In genomic region chr4:48739560-48740019, GRCh38 we compare ENCODE assay signal across 9 cellular contexts. TPM values are rescaled to one million over a fixed set of nuclear protein-coding genes. Genes with fewer than 3 reads are reported as not detected.
DNase-seq lines count a peak whose midpoint lies in the region; ATAC-seq and TF ChIP-seq lines count a peak whose summit lies in the region.
"Had no signal": no experiment of that assay in that cellular context is flagged by ENCODE, and none has a peak within 500 bp of the region (broad histone marks: within the 10 kb centered on the region; RNA-seq: fewer than 3 reads in every experiment).

No MANE protein-coding gene starts in this region.

- BruUV-seq in Calu3 (replicated peaks; lab: Mats Ljungman, UMichigan) = no TSS peak

- ATAC-seq in CD4-positive, alpha-beta T cell (ENCODE audit: poor library complexity) = no peak
- ATAC-seq in GM19372 (IDR thresholded peaks at IDR 0.05; ENCODE audit: low read depth, unreplicated experiment) (peak; percentile 30), HG03135 (IDR thresholded peaks at IDR 0.05; ENCODE audit: unreplicated experiment) (peak; percentile 67)
- ATAC-seq in activated T-helper 17 cell treated with anti-CD3 and anti-CD28 coated beads, Interleukin-2, amount 50 U/mL, for 72 hours (replicated peaks) = peak; percentile 80

- TF ChIP-seq CTCF in CD4-positive, alpha-beta T cell (IDR thresholded peaks at IDR 0.05) = no peak
- TF ChIP-seq CTCF in Calu3 (IDR thresholded peaks at IDR 0.05; ENCODE audit: unreplicated experiment) = no peak
- no peak for TF ChIP-seq CTCF in testis (IDR thresholded peaks at IDR 0.05)
- TF ChIP-seq CTCF in hepatocyte (IDR thresholded peaks at IDR 0.05; ENCODE audit: poor library complexity) = no peak

- peak overlapping the region; percentile 14 for H3K4me3 Mint-ChIP-seq in CD4-positive, alpha-beta T cell
- H3K4me3 Mint-ChIP-seq in activated T-helper 17 cell treated with anti-CD3 and anti-CD28 coated beads, Interleukin-2, amount 50 U/mL, for 72 hours = peak overlapping the region; percentile 6
- no peak overlapping the region for H3K4me3 Mint-ChIP-seq in Calu3 (ENCODE audit: low read depth, unreplicated experiment)

- H3K9me2 ChIP-seq in hepatocyte (replicated peaks; ENCODE audit: insufficient read depth) = no peaks in the 10 kb centered on the region

- no peaks in the 10 kb centered on the region for H3K27me3 ChIP-seq in CD4-positive, alpha-beta T cell (ENCODE audit: control insufficient read depth, insufficient read depth, low read length)
- no peaks in the 10 kb centered on the region for H3K27me3 ChIP-seq in testis
- H3K27me3 ChIP-seq in hepatocyte = no peaks in the 10 kb centered on the region

- TF ChIP-seq POLR2A in testis (IDR thresholded peaks at IDR 0.05) = no peak

- H3K27ac ChIP-seq in CD4-positive, alpha-beta T cell (ENCODE audit: low read depth, low read length) = no peak overlapping the region
- H3K27ac ChIP-seq in testis (no peak overlapping the region), hepatocyte (no peak overlapping the region)

- intact Hi-C loops in CD4-positive, alpha-beta T cell (cut with DNase I, micrococcal nuclease) = no loop called here
- intact Hi-C loops in Calu3 (cut with micrococcal nuclease; ENCODE audit: unreplicated experiment) = no loop called here
- intact Hi-C loops in testis (cut with DNase I; ENCODE audit: low total_unique reads) = no loop called here

- CTCF ChIA-PET in CD4-positive, alpha-beta T cell (lab: Charles Lee) = interaction anchor here (1.2 kb wide), 1 partner anchor 40 kb away, joined by 3 read pairs; no protein-coding TSS in a partner anchor
- CTCF ChIA-PET in Calu3 (lab: Charles Lee) = no interaction called here

- H3K27ac Mint-ChIP-seq in CD4-positive, alpha-beta T cell = peak overlapping the region; percentile 67
- no peak overlapping the region for H3K27ac Mint-ChIP-seq in activated T-helper 17 cell treated with anti-CD3 and anti-CD28 coated beads, Interleukin-2, amount 50 U/mL, for 72 hours
- H3K27ac Mint-ChIP-seq in Calu3 (ENCODE audit: unreplicated experiment) = no peak overlapping the region

- peaks cover 80% of the 10 kb centered on the region for H3K4me1 Mint-ChIP-seq in CD4-positive, alpha-beta T cell (ENCODE audit: low read depth)
- H3K4me1 Mint-ChIP-seq in activated T-helper 17 cell treated with anti-CD3 and anti-CD28 coated beads, Interleukin-2, amount 50 U/mL, for 72 hours = peaks cover 34% of the 10 kb centered on the region
- peaks cover 19% of the 10 kb centered on the region for H3K4me1 Mint-ChIP-seq in Calu3 (ENCODE audit: low read depth, unreplicated experiment)

- no peaks in the 10 kb centered on the region for H3K9me3 ChIP-seq in CD4-positive, alpha-beta T cell (ENCODE audit: control insufficient read depth, low read length)
- H3K9me3 ChIP-seq in testis = no peaks in the 10 kb centered on the region
- H3K9me3 ChIP-seq in hepatocyte (ENCODE audit: low read depth) = no peaks in the 10 kb centered on the region

- H2AFZ ChIP-seq in hepatocyte = no peak overlapping the region

- POLR2A ChIA-PET in CD4-positive, alpha-beta T cell (lab: Charles Lee) = interaction anchor here (1.0 kb wide), 1 partner anchor 40 kb away, joined by 3 read pairs; the partner anchor contains the start of gene FRYL

- no peak for DNase-seq in CD4-positive, alpha-beta T cell
- no peak for DNase-seq in Calu3
- DNase-seq in stimulated activated CD4-positive, alpha-beta T cell treated with anti-CD3 and anti-CD28 coated beads, Interleukin-4, amount 100 ng/mL, for 4 hours = no peak
- DNase-seq in testis = no peak
- DNase-seq in hepatocyte (ENCODE audit: low spot score) = no peak
- DNase-seq: posterior cingulate gyrus had no signal

- no peaks in the 10 kb centered on the region for H4K20me1 ChIP-seq in hepatocyte (ENCODE audit: insufficient read depth, poor library complexity, severe bottlenecking)

- H3K36me3 ChIP-seq in testis (ENCODE audit: low read depth, missing control alignments) = no peaks in the 10 kb centered on the region
- H3K36me3 ChIP-seq in hepatocyte (replicated peaks; ENCODE audit: insufficient read depth, low read depth) = no peaks in the 10 kb centered on the region

- peaks cover 3% of the 10 kb centered on the region for H3K4me1 ChIP-seq in testis
- no peaks in the 10 kb centered on the region for H3K4me1 ChIP-seq in hepatocyte (ENCODE audit: insufficient read depth)

- no peaks in the 10 kb centered on the region for H3K9me3 Mint-ChIP-seq in CD4-positive, alpha-beta T cell
- peaks cover 3% of the 10 kb centered on the region for H3K9me3 Mint-ChIP-seq in activated T-helper 17 cell treated with anti-CD3 and anti-CD28 coated beads, Interleukin-2, amount 50 U/mL, for 72 hours
- H3K9me3 Mint-ChIP-seq in Calu3 (ENCODE audit: low read depth, unreplicated experiment) = no peaks in the 10 kb centered on the region

- H3K79me2 ChIP-seq in hepatocyte = peaks cover 86% of the 10 kb centered on the region

- WGBS in testis, 2 donors = 63 to 64% methylated on average over 3 of the region's 3 CpGs
- 84% methylated on average over 3 of the region's 3 CpGs for WGBS in hepatocyte (ENCODE audit: low lambda C conversion rate, missing lambda C conversion rate)

- H3K36me3 Mint-ChIP-seq in CD4-positive, alpha-beta T cell (ENCODE audit: low read depth) = peaks cover 1% of the 10 kb centered on the region
- H3K36me3 Mint-ChIP-seq in activated T-helper 17 cell treated with anti-CD3 and anti-CD28 coated beads, Interleukin-2, amount 50 U/mL, for 72 hours (ENCODE audit: low read depth) = no peaks in the 10 kb centered on the region
- H3K36me3 Mint-ChIP-seq in Calu3 (ENCODE audit: insufficient read depth, unreplicated experiment) = no peaks in the 10 kb centered on the region

- H3K4me3 ChIP-seq in testis = no peak overlapping the region
- H3K4me3 ChIP-seq in hepatocyte = no peak overlapping the region

- no peak overlapping the region for H3K4me2 ChIP-seq in hepatocyte

- no peaks in the 10 kb centered on the region for H3K27me3 Mint-ChIP-seq in CD4-positive, alpha-beta T cell
- no peaks in the 10 kb centered on the region for H3K27me3 Mint-ChIP-seq in activated T-helper 17 cell treated with anti-CD3 and anti-CD28 coated beads, Interleukin-2, amount 50 U/mL, for 72 hours
- H3K27me3 Mint-ChIP-seq in Calu3 (ENCODE audit: unreplicated experiment) = no peaks in the 10 kb centered on the region

RNA-seq across cellular contexts. Expression of gene FRYL, which starts 40.5 kb away (rescaled TPM):
- 10 to 100 TPM; 86.1 to 87.7 TPM for total RNA-seq in CD4-positive, alpha-beta T cell
- 10 to 100 TPM; 75.0 to 83.1 TPM for total RNA-seq in activated T-helper 17 cell treated with anti-CD3 and anti-CD28 coated beads, Interleukin-2, amount 50 U/mL, for 72 hours
- total RNA-seq in Calu3 (2022) (45.8 and 52.5 TPM in 2 replicates), testis (10 to 100 TPM; 55.0 to 70.6 TPM), hepatocyte (60.6 and 82.3 TPM in 2 replicates)
- polyA plus RNA-seq in testis (ENCODE audit: insufficient read depth, low read depth, low replicate concordance) (22.5 TPM), hepatocyte (15.7 and 19.0 TPM in 2 replicates)
